13 cellular contexts compared by ENCODE assay signal in genomic region chr7:107971613-107972012, GRCh38. TPM values are rescaled to one million over a fixed set of nuclear protein-coding genes. Genes with fewer than 3 reads are reported as not detected.
DNase-seq lines count a peak whose midpoint lies in the region; ATAC-seq and TF ChIP-seq lines count a peak whose summit lies in the region.
"Had no signal": no experiment of that assay in that cellular context is flagged by ENCODE, and none has a peak within 500 bp of the region (broad histone marks: within the 10 kb centered on the region; RNA-seq: fewer than 3 reads in every experiment).

No MANE protein-coding gene starts in this region.

- no peaks in the 10 kb centered on the region for H3K9me3 ChIP-seq in esophagus (ENCODE audit: control insufficient read depth in 2 of 2, insufficient read depth in 1 of 2, low read depth in 1 of 2, low read length in 1 of 2)
- H3K9me3 ChIP-seq in mucosa of descending colon: no peaks in the 10 kb centered on the region
- no peaks in the 10 kb centered on the region for H3K9me3 ChIP-seq in thymus (ENCODE audit: control insufficient read depth)
- no peaks in the 10 kb centered on the region for H3K9me3 ChIP-seq in MG63

- CTCF ChIA-PET in RWPE1 (lab: Yijun Ruan, JAX): no interaction called here

- H3K27ac ChIP-seq in RWPE1: peak overlapping the region; percentile 87
- H3K27ac ChIP-seq in esophagus (ENCODE audit: low read depth in 2 of 2, low read length in 1 of 2): peak overlapping the region; percentile 46 to 47
- peak overlapping the region; percentile 36 for H3K27ac ChIP-seq in thymus (ENCODE audit: low read depth)

- H3K36me3 ChIP-seq in esophagus (ENCODE audit: control insufficient read depth in 2 of 2, insufficient read depth in 2 of 2, low read length in 1 of 2): peaks cover 0 to 5% of the 10 kb centered on the region in 2 donors
- H3K36me3 ChIP-seq in mucosa of descending colon (ENCODE audit: low read depth): peaks cover 4% of the 10 kb centered on the region
- no peaks in the 10 kb centered on the region for H3K36me3 ChIP-seq in thymus (ENCODE audit: control insufficient read depth, insufficient read depth)
- H3K36me3 ChIP-seq in MG63: peaks cover 3% of the 10 kb centered on the region

- DNase-seq in RWPE1 (ENCODE audit: low spot score): no peak
- no peak for DNase-seq in mucosa of descending colon
- no peak for DNase-seq in stimulated activated naive CD4-positive, alpha-beta T cell (lab: John Stamatoyannopoulos, UW)
- no peak for DNase-seq in NCI-H524 (lab: John Stamatoyannopoulos, UW)
- DNase-seq in MG63: no peak
- no peak for DNase-seq in NCI-H446 (lab: John Stamatoyannopoulos, UW)
- DNase-seq: activated T-cell treated with anti-CD3 and anti-CD28 coated beads, Interleukin-2, amount 50 U/mL, for 48 hours; Calu3; NCI-H524 treated with DMSO at 0.1 percent for 48 hours; nucleus accumbens; T-helper 9 cell had no signal

- POLR2A ChIA-PET in RWPE1 (lab: Yijun Ruan, JAX; ENCODE audit: low non-redundant PET): no interaction called here

- H3K27me3 ChIP-seq in esophagus (ENCODE audit: control insufficient read depth in 1 of 2, insufficient read depth in 2 of 2, low read length in 2 of 2) (no peaks in the 10 kb centered on the region), thymus (ENCODE audit: control insufficient read depth, insufficient read depth) (no peaks in the 10 kb centered on the region), MG63 (no peaks in the 10 kb centered on the region)

- 28 to 33% methylated on average over 1 of the region's 1 CpG for WGBS in esophagus, 2 donors
- 69% methylated on average over 1 of the region's 1 CpG for WGBS in thymus

- H3K4me1 ChIP-seq in esophagus (ENCODE audit: control insufficient read depth in 2 of 2, insufficient read depth in 2 of 2, low read length in 1 of 2) (no peaks in the 10 kb centered on the region), mucosa of descending colon (ENCODE audit: low read depth) (peaks cover 7% of the 10 kb centered on the region), thymus (ENCODE audit: control insufficient read depth, insufficient read depth, low read length) (peaks cover 2% of the 10 kb centered on the region)

- ATAC-seq in mucosa of descending colon: peak; percentile 25

- no peak for TF ChIP-seq CTCF in RWPE1 (conservative IDR thresholded peaks at IDR 0.05; ENCODE audit: low read depth)
- TF ChIP-seq CTCF in mucosa of descending colon (IDR thresholded peaks at IDR 0.05): no peak

- H3K4me3 ChIP-seq in esophagus (ENCODE audit: low read depth in 1 of 2, low read length in 2 of 2): no peak overlapping the region
- no peak overlapping the region for H3K4me3 ChIP-seq in mucosa of descending colon
- no peak overlapping the region for H3K4me3 ChIP-seq in thymus (ENCODE audit: low read length)
- H3K4me3 ChIP-seq in MG63: no peak overlapping the region

- intact Hi-C loops in mucosa of descending colon (cut with DNase I, micrococcal nuclease): no loop called here

RNA-seq across cellular contexts. Expression of gene LAMB1, which starts 31.3 kb away (rescaled TPM):
- polyA plus RNA-seq in esophagus (10 to 100 TPM; 25.2 to 27.5 TPM), thymus (251 TPM)
- 100 to 1,000 TPM in 2 of 3 donors, 10 to 100 TPM in 1; 82.0 to 165 (median 148) TPM for total RNA-seq in mucosa of descending colon
- 18.9 and 22.7 TPM in 2 replicates for total RNA-seq in MG63 (2014; rRNA removed; shearing (Covaris generic); ENCODE audit: low replicate concordance)

Comparison
In these comparisons a context has a peak if more than half of its experiments do, and no peak if none do; other contexts are left out.
1. H3K27ac ChIP-seq: peak in every context shown above with its lines; median percentile 87 in RWPE1; 46 in esophagus; 36 in thymus.